ENCODE assay signal across 24 cellular contexts in genomic region chr6:14267885-14268660, GRCh38.
"Had no signal": no experiment of that assay in that cellular context is flagged by ENCODE, and none has a peak within 500 bp of the region (broad histone marks: within the 10 kb centered on the region; RNA-seq: fewer than 3 reads in every experiment).

No MANE protein-coding gene starts in this region.

- H3K27me3 Mint-ChIP-seq: memory B cell had no signal

- H3K36me3 Mint-ChIP-seq: memory B cell, natural killer cell had no signal

- DNase-seq: effector memory CD4-positive, alpha-beta T cell; erythroblast; hypothalamus; immature natural killer cell; islet precursor cell; kidney glomerular epithelial cell; left colon; left ventricle myocardium inferior; lower lobe of right lung; natural killer cell; stimulated activated CD4-positive, alpha-beta T cell treated with anti-CD3 and anti-CD28 coated beads, Interleukin-12 subunit alpha, Interleukin-12 subunit beta, amount 100 ng/mL, for 4 hours; stimulated activated CD4-positive, alpha-beta T cell treated with anti-CD3 and anti-CD28 coated beads, Interleukin-1b, Interleukin-23, amount 100 ng/mL, for 48 hours; stimulated activated CD4-positive, alpha-beta T cell treated with anti-CD3 and anti-CD28 coated beads, Interleukin-4, amount 100 ng/mL, for 1 hour; stimulated activated CD8-positive, alpha-beta memory T cell treated with anti-CD3 and anti-CD28 coated beads, Interleukin-4, amount 100 ng/mL, for 48 hours; stimulated activated naive CD8-positive, alpha-beta T cell treated with anti-CD3 and anti-CD28 coated beads, Interleukin-15, Interleukin-2, amounts not matched to agents 100 U/mL and 50 U/mL, for 24 hours; transverse colon had no signal

- H3K9me3 Mint-ChIP-seq: memory B cell, natural killer cell had no signal

- H3K27ac ChIP-seq: left ventricle myocardium inferior, lower lobe of right lung, neutrophil, parathyroid adenoma, thoracic aorta, transverse colon had no signal

- H3K36me3 ChIP-seq: left ventricle myocardium inferior, lower lobe of right lung, neutrophil, thoracic aorta, transverse colon had no signal

- H3K4me3 ChIP-seq: left ventricle myocardium inferior, lower lobe of right lung, smooth muscle cell, thoracic aorta, transverse colon had no signal

- H3K27ac Mint-ChIP-seq: dendritic cell treated with granulocyte-macrophage colony-stimulating factor and Interleukin-4, amounts not matched to agents 40 ng/mL and 50 ng/mL, for 4 days; immature natural killer cell; natural killer cell; progenitor cell of endocrine pancreas had no signal

- H3K27me3 ChIP-seq: neutrophil, transverse colon had no signal

- H3K4me1 ChIP-seq: left ventricle myocardium inferior, parathyroid adenoma had no signal

- H3K4me3 Mint-ChIP-seq: dendritic cell treated with granulocyte-macrophage colony-stimulating factor and Interleukin-4, amounts not matched to agents 40 ng/mL and 50 ng/mL, for 4 days; immature natural killer cell; memory B cell; natural killer cell had no signal

- H3K9me3 ChIP-seq: neutrophil had no signal

- ATAC-seq: left colon; lower lobe of right lung; natural killer cell; sciatic nerve; stimulated activated naive CD8-positive, alpha-beta T cell treated with anti-CD3 and anti-CD28 coated beads, Interleukin-15, Interleukin-2, amounts not matched to agents 100 U/mL and 50 U/mL, for 24 hours had no signal
